8 cellular contexts compared by ENCODE assay signal in genomic region chr20:32285621-32286334, GRCh38. TPM values are rescaled to one million over a fixed set of nuclear protein-coding genes. Genes with fewer than 3 reads are reported as not detected.
DNase-seq lines count a peak whose midpoint lies in the region; ATAC-seq and TF ChIP-seq lines count a peak whose summit lies in the region.

No MANE protein-coding gene starts in this region.

- H3K36me3 Mint-ChIP-seq in MCF 10A (ENCODE audit: insufficient read depth, unreplicated experiment) = peaks cover 19% of the 10 kb centered on the region

- H3K4me1 ChIP-seq in breast epithelium (no peaks in the 10 kb centered on the region), right cardiac atrium (ENCODE audit: control insufficient read depth, insufficient read depth, low read length) (no peaks in the 10 kb centered on the region), tibial nerve (peaks cover 0 to 24% (median 7%) of the 10 kb centered on the region in 4 donors)

- DNase-seq in MCF 10A (ENCODE audit: unreplicated experiment) = no peak
- no peak for DNase-seq in breast epithelium (ENCODE audit: low spot score in 2 of 2)
- DNase-seq in activated CD8-positive, alpha-beta memory T cell treated with anti-CD3 and anti-CD28 coated beads, Interleukin-2, amount 50 U/mL, for 24 hours (ENCODE audit: extremely low read depth) = peak; percentile 31
- no peak for DNase-seq in right cardiac atrium
- no peak for DNase-seq in tibial nerve (ENCODE audit: low spot score in 2 of 2)
- DNase-seq in SK-N-DZ (ENCODE audit: low spot score) = no peak
- DNase-seq in NCI-H226 = no peak

- no peaks in the 10 kb centered on the region for H3K9me3 ChIP-seq in breast epithelium
- no peaks in the 10 kb centered on the region for H3K9me3 ChIP-seq in right cardiac atrium (ENCODE audit: control insufficient read depth, low read length)
- H3K9me3 ChIP-seq in tibial nerve = no peaks in the 10 kb centered on the region

- CTCF ChIA-PET in MCF 10A (lab: Yijun Ruan, JAX) = interaction anchor here (1.0 to 1.3 kb wide), 5 partner anchors 8 to 51 kb away, joined by 3 to 6 read pairs (median 3); no protein-coding TSS in a partner anchor

- intact Hi-C loops in MCF 10A (cut with micrococcal nuclease) (no loop called here), breast epithelium (cut with DNase I; ENCODE audit: low total_unique reads) (no loop called here), right cardiac atrium (cut with DNase I) (no loop called here)

- H3K27me3 ChIP-seq in breast epithelium = no peaks in the 10 kb centered on the region
- no peaks in the 10 kb centered on the region for H3K27me3 ChIP-seq in right cardiac atrium (ENCODE audit: control insufficient read depth, insufficient read depth)
- no peaks in the 10 kb centered on the region for H3K27me3 ChIP-seq in tibial nerve

- POLR2A ChIA-PET in MCF 10A (lab: Yijun Ruan, JAX) = interaction anchor here (0.8 to 1.7 kb wide), 7 partner anchors 9 to 388 kb away, joined by 3 to 7 read pairs (median 3); partner anchors contain the start of gene C20orf203

- no TSS peak for BruUV-seq in MCF 10A (replicated peaks; lab: Mats Ljungman, UMichigan)

- no peaks in the 10 kb centered on the region for H3K9me3 Mint-ChIP-seq in MCF 10A (ENCODE audit: unreplicated experiment)

- H3K4me3 ChIP-seq in breast epithelium = no peak overlapping the region
- no peak overlapping the region for H3K4me3 ChIP-seq in right cardiac atrium (ENCODE audit: low read length)
- no peak overlapping the region for H3K4me3 ChIP-seq in tibial nerve

- TF ChIP-seq POLR2A in breast epithelium (IDR thresholded peaks at IDR 0.05) = no peak
- TF ChIP-seq POLR2A in tibial nerve (IDR thresholded peaks at IDR 0.05) = no peak

- no peak for TF ChIP-seq EP300 in tibial nerve (IDR thresholded peaks at IDR 0.05)

- 41% methylated on average over 4 of the region's 4 CpGs for WGBS in right cardiac atrium
- WGBS in tibial nerve, 2 donors = 65 to 77% methylated on average over 4 of the region's 4 CpGs

- no peak overlapping the region for H3K4me3 Mint-ChIP-seq in MCF 10A (ENCODE audit: unreplicated experiment)

- H3K27ac ChIP-seq in breast epithelium = no peak overlapping the region
- peak overlapping the region; percentile 67 for H3K27ac ChIP-seq in right cardiac atrium (ENCODE audit: low read length)
- peak overlapping the region in 3 of 4 donors; percentile 14 to 62 (median 48) for H3K27ac ChIP-seq in tibial nerve

- ATAC-seq in HG03342 (IDR thresholded peaks at IDR 0.05; ENCODE audit: unreplicated experiment) (peak; percentile 75), right cardiac atrium (peak; percentile 22 to 72)

- TF ChIP-seq CTCF in MCF 10A (IDR thresholded peaks at IDR 0.05; ENCODE audit: unreplicated experiment) (no peak), breast epithelium (IDR thresholded peaks at IDR 0.05) (no peak), tibial nerve (IDR thresholded peaks at IDR 0.05) (no peak)

- H3K27ac Mint-ChIP-seq in MCF 10A (ENCODE audit: low read depth, unreplicated experiment) = peak overlapping the region; percentile 74

- no peaks in the 10 kb centered on the region for H3K27me3 Mint-ChIP-seq in MCF 10A (ENCODE audit: insufficient read depth, unreplicated experiment)

- H3K36me3 ChIP-seq in breast epithelium (no peaks in the 10 kb centered on the region), tibial nerve (peaks cover 0 to 23% (median 0%) of the 10 kb centered on the region in 3 donors)

- H3K4me1 Mint-ChIP-seq in MCF 10A (ENCODE audit: insufficient read depth, unreplicated experiment) = peaks cover 17% of the 10 kb centered on the region

RNA-seq across cellular contexts. Expression of gene KIF3B, which starts 8.3 kb away (rescaled TPM):
- total RNA-seq in MCF 10A (2022) (21.7 and 28.7 TPM in 2 replicates), breast epithelium (10 to 100 TPM; 23.7 to 28.6 (median 24.6) TPM), right cardiac atrium (10 to 100 TPM; 13.0 to 21.1 (median 14.0) TPM), tibial nerve (10 to 100 TPM; 27.3 to 32.9 (median 31.7) TPM)
- polyA plus RNA-seq in right cardiac atrium = 5.2 TPM
- 11.5 and 11.9 TPM in 2 replicates for polyA plus RNA-seq in SK-N-DZ (2014; cell fraction: cytosol; rRNA removed)
- 3.7 and 5.4 TPM in 2 replicates for polyA plus RNA-seq in SK-N-DZ (2014; cell fraction: nucleus; rRNA removed)

Comparison
In these comparisons a context has a peak if more than half of its experiments do, and no peak if none do; other contexts are left out.
1. H3K27ac ChIP-seq: peak in right cardiac atrium (single experiment) and tibial nerve (3 of 4); none in breast epithelium (0 of 2).